8 cellular contexts compared by ENCODE assay signal in the genomic region with DNA sequence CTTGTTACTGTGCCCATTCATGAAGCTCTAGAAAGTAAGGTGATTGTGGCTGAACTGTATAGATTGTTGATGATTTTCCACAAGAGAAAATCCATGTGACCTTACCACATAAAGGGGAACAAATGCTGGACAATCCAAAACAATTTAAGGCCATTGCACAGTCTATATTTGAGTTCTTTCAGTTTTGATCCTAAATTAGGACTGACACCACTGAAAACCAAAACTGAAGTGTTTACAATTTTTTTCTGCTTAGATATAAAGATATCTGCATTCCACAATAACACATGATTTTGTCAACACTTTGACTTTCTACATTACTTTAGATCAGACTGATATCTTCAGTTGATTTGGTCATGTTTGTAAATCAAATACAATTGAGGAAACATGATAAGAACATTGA.
"Had no signal": no experiment of that assay in that cellular context is flagged by ENCODE, and none has a peak within 500 bp of the region (broad histone marks: within the 10 kb centered on the region; RNA-seq: fewer than 3 reads in every experiment).

No MANE protein-coding gene starts in this region.

- H3K9ac ChIP-seq: GM23248 had no signal

- H3K9me3 ChIP-seq: HAP-1 had no signal

- H3K4me3 ChIP-seq: GM23248, HAP-1 had no signal

- H3K4me1 ChIP-seq: HAP-1 had no signal

- H3K27ac ChIP-seq: GM23248 had no signal

- FAIRE-seq: HTR-8/SVneo had no signal

- DNase-seq: GM23248, GOT3, H7, HFFc6, KBM-7 had no signal

- ATAC-seq: HCT116 had no signal

- H2AFZ ChIP-seq: GM23248 had no signal

- H3K36me3 ChIP-seq: HAP-1 had no signal
